ENCODE assay signal across 18 cellular contexts in genomic region chr10:129796611-129797420, GRCh38.
DNase-seq lines count a peak whose midpoint lies in the region; ATAC-seq and TF ChIP-seq lines count a peak whose summit lies in the region.
"Had no signal": no experiment of that assay in that cellular context is flagged by ENCODE, and none has a peak within 500 bp of the region (broad histone marks: within the 10 kb centered on the region; RNA-seq: fewer than 3 reads in every experiment).

No MANE protein-coding gene starts in this region.

- H3K9me2 ChIP-seq in SK-N-SH: no peaks in the 10 kb centered on the region

- no peak for ATAC-seq in SK-N-SH treated with all-trans-retinoic acid at 6 μM for 48 hours
- no peak for ATAC-seq in HG03095 (IDR thresholded peaks at IDR 0.05; ENCODE audit: unreplicated experiment)
- ATAC-seq in HG02588 (IDR thresholded peaks at IDR 0.05; ENCODE audit: unreplicated experiment): no peak
- ATAC-seq: K562 had no signal

- no peak for TF ChIP-seq EP300 in SK-N-SH (IDR thresholded peaks at IDR 0.05; ENCODE audit: borderline replicate concordance in 1 of 2, low read depth in 1 of 2, low read length in 1 of 2)

- H3K79me2 ChIP-seq in SK-N-SH (ENCODE audit: insufficient read depth): no peaks in the 10 kb centered on the region

- H3K9ac ChIP-seq in SK-N-SH: no peak overlapping the region

- H3K27ac ChIP-seq in SK-N-SH (ENCODE audit: low read depth in 2 of 2, low read length in 1 of 2): no peak overlapping the region
- H3K27ac ChIP-seq: SJCRH30 had no signal

- H3K27me3 ChIP-seq in SK-N-SH (ENCODE audit: insufficient read depth): no peaks in the 10 kb centered on the region
- H3K27me3 ChIP-seq: MG63, SJCRH30 had no signal

- TF ChIP-seq RAD21 in SK-N-SH (IDR thresholded peaks at IDR 0.05; ENCODE audit: low read length): no peak

- no peaks in the 10 kb centered on the region for H3K9me3 ChIP-seq in SK-N-SH
- H3K9me3 ChIP-seq: MG63, SJCRH30 had no signal

- TF ChIP-seq CTCF in SK-N-SH (IDR thresholded peaks at IDR 0.05) (no peak), NB4 (IDR thresholded peaks at IDR 0.05; ENCODE audit: low read depth, low read length) (no peak), glutamatergic neuron (IDR thresholded peaks at IDR 0.05; ENCODE audit: partially characterized antibody, unreplicated experiment) (no peak), progenitor cell of endocrine pancreas (IDR thresholded peaks at IDR 0.05; ENCODE audit: unreplicated experiment) (no peak)

- peak; percentile 55 for DNase-seq in SK-N-SH
- peak; percentile 89 for DNase-seq in NB4 (ENCODE audit: low read depth)
- DNase-seq in glutamatergic neuron: no peak
- DNase-seq in progenitor cell of endocrine pancreas (ENCODE audit: low spot score, unreplicated experiment): no peak
- no peak for DNase-seq in NCI-H1092 treated with DMSO at 0.1 percent for 48 hours (lab: John Stamatoyannopoulos, UW)
- DNase-seq: GDM1, MG63, NCI-H1694, NCI-H2081, NCI-H446, NCI-H526 treated with DMSO at 0.1 percent for 48 hours, OCI-M1, SJCRH30 had no signal

- peaks cover 0 to 6% of the 10 kb centered on the region in 2 experiments; a peak in 1 of 4 replicates for H3K4me1 ChIP-seq in SK-N-SH (ENCODE audit: control insufficient read depth in 1 of 2, insufficient read depth in 2 of 2, low read depth in 1 of 2, low read length in 1 of 2)
- H3K4me1 ChIP-seq: SJCRH30 had no signal

- H3K4me3 ChIP-seq in SK-N-SH (ENCODE audit: low read depth in 2 of 2, low read length in 1 of 2) (no peak overlapping the region), NB4 (ENCODE audit: low read depth, low read length) (no peak overlapping the region)
- H3K4me3 ChIP-seq: K562, MG63, SJCRH30 had no signal

- H4K20me1 ChIP-seq in SK-N-SH (ENCODE audit: insufficient read depth): no peaks in the 10 kb centered on the region

- H3K4me3 Mint-ChIP-seq in glutamatergic neuron (ENCODE audit: unreplicated experiment) (no peak overlapping the region), progenitor cell of endocrine pancreas (ENCODE audit: low read depth) (no peak overlapping the region)

- H3K27me3 Mint-ChIP-seq in glutamatergic neuron (ENCODE audit: unreplicated experiment) (no peaks in the 10 kb centered on the region), progenitor cell of endocrine pancreas (peaks cover 71% of the 10 kb centered on the region)

- POLR2A ChIA-PET in SK-N-SH (lab: Yijun Ruan, JAX): no interaction called here

- H3F3A ChIP-seq in SK-N-SH (replicated peaks; ENCODE audit: insufficient read depth): no peaks in the 10 kb centered on the region

- H3K36me3 ChIP-seq in SK-N-SH (replicated peaks in 1 of 2; ENCODE audit: control insufficient read depth in 1 of 2, insufficient read depth in 2 of 2, low read length in 1 of 2): no peaks in the 10 kb centered on the region
- H3K36me3 ChIP-seq: MG63, SJCRH30 had no signal

- H3K9me3 Mint-ChIP-seq in glutamatergic neuron (ENCODE audit: unreplicated experiment): peaks cover 6% of the 10 kb centered on the region
- peaks cover 4% of the 10 kb centered on the region for H3K9me3 Mint-ChIP-seq in progenitor cell of endocrine pancreas (ENCODE audit: low read depth)

- 42% methylated on average over 10 of the region's 16 CpGs for WGBS in SK-N-SH (ENCODE audit: low lambda C conversion rate)

- no peak overlapping the region for H3K4me2 ChIP-seq in SK-N-SH

- H3K36me3 Mint-ChIP-seq in glutamatergic neuron (ENCODE audit: unreplicated experiment) (peaks cover 5% of the 10 kb centered on the region), progenitor cell of endocrine pancreas (ENCODE audit: insufficient read depth) (peaks cover 3% of the 10 kb centered on the region)
- H3K36me3 Mint-ChIP-seq: CD14-positive monocyte had no signal

- no peak overlapping the region for H2AFZ ChIP-seq in SK-N-SH (ENCODE audit: low read depth)

- CTCF ChIA-PET in SK-N-SH (lab: Yijun Ruan, JAX): interaction anchor here (1.2 kb wide), 1 partner anchor 11 kb away, joined by 3 read pairs; no protein-coding TSS in a partner anchor

- peaks cover 29% of the 10 kb centered on the region for H3K4me1 Mint-ChIP-seq in glutamatergic neuron (ENCODE audit: low read depth, unreplicated experiment)
- H3K4me1 Mint-ChIP-seq in progenitor cell of endocrine pancreas (ENCODE audit: low read depth): no peaks in the 10 kb centered on the region
- H3K4me1 Mint-ChIP-seq: CD14-positive monocyte had no signal

- H3K27ac Mint-ChIP-seq in glutamatergic neuron (ENCODE audit: unreplicated experiment) (peak overlapping the region; percentile 80), progenitor cell of endocrine pancreas (peak overlapping the region; percentile 59)

- no peak for TF ChIP-seq POLR2A in NB4 (IDR thresholded peaks at IDR 0.05; ENCODE audit: extremely low read depth, insufficient read length)

TF ChIP-seq in SK-N-SH, 30 proteins besides CTCF, POLR2A, EP300 and RAD21:
- TF ChIP-seq SIN3A (IDR thresholded peaks at IDR 0.05; ENCODE audit: borderline replicate concordance, low read depth, low read length) (no peak), ELF1 (IDR thresholded peaks at IDR 0.05) (no peak), GATA2 (CRISPR knock-in tag; IDR thresholded peaks at IDR 0.05) (no peak), IRF3 (IDR thresholded peaks at IDR 0.05; ENCODE audit: low read depth, low read length) (no peak), YY1 (IDR thresholded peaks at IDR 0.05; ENCODE audit: low read depth) (no peak), GABPA (IDR thresholded peaks at IDR 0.05; ENCODE audit: low read depth) (no peak)

TF ChIP-seq in SK-N-SH treated with all-trans-retinoic acid at 6 μM for 48 hours, 23 proteins besides CTCF, POLR2A, EP300 and RAD21:
- TF ChIP-seq PPARA (CRISPR knock-in tag; IDR thresholded peaks at IDR 0.05; ENCODE audit: borderline replicate concordance) (no peak), POU6F1 (CRISPR knock-in tag; IDR thresholded peaks at IDR 0.05; ENCODE audit: borderline replicate concordance, low read depth) (no peak), TSHZ2 (CRISPR knock-in tag; IDR thresholded peaks at IDR 0.05) (no peak), RARB (CRISPR knock-in tag; IDR thresholded peaks at IDR 0.05) (no peak), TCF4 (CRISPR knock-in tag; IDR thresholded peaks at IDR 0.05; ENCODE audit: borderline replicate concordance) (no peak), ZC3H10 (CRISPR knock-in tag; IDR thresholded peaks at IDR 0.05) (no peak), BACH2 (CRISPR knock-in tag; IDR thresholded peaks at IDR 0.05; ENCODE audit: borderline replicate concordance) (no peak), CSRNP3 (CRISPR knock-in tag; IDR thresholded peaks at IDR 0.05) (no peak), ISL1 (CRISPR knock-in tag; IDR thresholded peaks at IDR 0.05) (no peak), ESRRG (CRISPR knock-in tag; IDR thresholded peaks at IDR 0.05) (no peak)
TF ChIP-seq in SK-N-SH treated with all-trans-retinoic acid at 6 μM for 48 hours: peak in this region for 0.

Comparison
In these comparisons a context has a peak if more than half of its experiments do, and no peak if none do; other contexts are left out.
1. DNase-seq: peak in SK-N-SH (single experiment) and NB4 (single experiment); none in glutamatergic neuron (single experiment), progenitor cell of endocrine pancreas (single experiment) and NCI-H1092 treated with DMSO at 0.1 percent for 48 hours (single experiment).